1 cellular context compared by ENCODE assay signal in the genomic region with DNA sequence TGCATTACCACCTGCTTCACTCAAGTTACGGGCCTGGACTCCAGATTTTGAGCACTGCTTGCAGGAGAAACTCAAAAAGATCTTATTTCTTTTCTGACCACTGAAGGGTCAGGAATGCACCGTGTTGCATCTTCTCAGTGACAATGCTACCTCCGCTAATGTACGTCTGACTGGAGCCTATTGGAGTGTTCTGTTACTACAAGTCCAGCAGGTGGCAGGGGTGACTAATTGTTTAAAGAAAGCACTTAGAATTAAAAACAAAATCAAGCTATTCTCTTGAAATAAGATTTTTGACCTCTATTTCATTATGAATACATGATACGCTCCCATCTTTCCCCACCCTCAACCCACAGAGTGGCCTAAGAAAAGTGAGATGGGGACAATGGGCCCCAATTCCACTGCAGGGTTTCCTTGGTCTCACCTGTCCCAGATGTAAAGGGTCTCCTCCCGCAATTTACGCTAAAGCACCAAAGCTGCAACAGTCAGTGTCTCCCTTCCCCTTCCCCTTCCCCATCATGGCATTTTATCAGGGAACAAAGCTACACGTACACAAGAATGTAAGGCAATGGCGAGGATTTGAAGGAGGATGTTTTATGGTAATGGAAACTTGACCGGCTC.
TF ChIP-seq lines count a peak whose summit lies in the region.

No MANE protein-coding gene starts in this region.

TF ChIP-seq in WTC11, 78 proteins besides CTCF, POLR2A, EP300 and RAD21 (continued from another document):
- TF ChIP-seq, protein P1, sequence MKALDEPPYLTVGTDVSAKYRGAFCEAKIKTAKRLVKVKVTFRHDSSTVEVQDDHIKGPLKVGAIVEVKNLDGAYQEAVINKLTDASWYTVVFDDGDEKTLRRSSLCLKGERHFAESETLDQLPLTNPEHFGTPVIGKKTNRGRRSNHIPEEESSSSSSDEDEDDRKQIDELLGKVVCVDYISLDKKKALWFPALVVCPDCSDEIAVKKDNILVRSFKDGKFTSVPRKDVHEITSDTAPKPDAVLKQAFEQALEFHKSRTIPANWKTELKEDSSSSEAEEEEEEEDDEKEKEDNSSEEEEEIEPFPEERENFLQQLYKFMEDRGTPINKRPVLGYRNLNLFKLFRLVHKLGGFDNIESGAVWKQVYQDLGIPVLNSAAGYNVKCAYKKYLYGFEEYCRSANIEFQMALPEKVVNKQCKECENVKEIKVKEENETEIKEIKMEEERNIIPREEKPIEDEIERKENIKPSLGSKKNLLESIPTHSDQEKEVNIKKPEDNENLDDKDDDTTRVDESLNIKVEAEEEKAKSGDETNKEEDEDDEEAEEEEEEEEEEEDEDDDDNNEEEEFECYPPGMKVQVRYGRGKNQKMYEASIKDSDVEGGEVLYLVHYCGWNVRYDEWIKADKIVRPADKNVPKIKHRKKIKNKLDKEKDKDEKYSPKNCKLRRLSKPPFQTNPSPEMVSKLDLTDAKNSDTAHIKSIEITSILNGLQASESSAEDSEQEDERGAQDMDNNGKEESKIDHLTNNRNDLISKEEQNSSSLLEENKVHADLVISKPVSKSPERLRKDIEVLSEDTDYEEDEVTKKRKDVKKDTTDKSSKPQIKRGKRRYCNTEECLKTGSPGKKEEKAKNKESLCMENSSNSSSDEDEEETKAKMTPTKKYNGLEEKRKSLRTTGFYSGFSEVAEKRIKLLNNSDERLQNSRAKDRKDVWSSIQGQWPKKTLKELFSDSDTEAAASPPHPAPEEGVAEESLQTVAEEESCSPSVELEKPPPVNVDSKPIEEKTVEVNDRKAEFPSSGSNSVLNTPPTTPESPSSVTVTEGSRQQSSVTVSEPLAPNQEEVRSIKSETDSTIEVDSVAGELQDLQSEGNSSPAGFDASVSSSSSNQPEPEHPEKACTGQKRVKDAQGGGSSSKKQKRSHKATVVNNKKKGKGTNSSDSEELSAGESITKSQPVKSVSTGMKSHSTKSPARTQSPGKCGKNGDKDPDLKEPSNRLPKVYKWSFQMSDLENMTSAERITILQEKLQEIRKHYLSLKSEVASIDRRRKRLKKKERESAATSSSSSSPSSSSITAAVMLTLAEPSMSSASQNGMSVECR (CRISPR knock-in tag; IDR thresholded peaks at IDR 0.05; ENCODE audit: borderline replicate concordance), result no peak
- no peak for TF ChIP-seq NR1H2 (CRISPR knock-in tag; IDR thresholded peaks at IDR 0.05)
